ENCODE assay signal across 14 cellular contexts in genomic region chr18:70420151-70420898, GRCh38.
A peak's percentile ranks its signal among the peaks of the same experiment; 100 is the strongest.
DNase-seq lines count a peak whose midpoint lies in the region; ATAC-seq and TF ChIP-seq lines count a peak whose summit lies in the region.
"Had no signal": no experiment of that assay in that cellular context is flagged by ENCODE, and none has a peak within 500 bp of the region (broad histone marks: within the 10 kb centered on the region; RNA-seq: fewer than 3 reads in every experiment).

No MANE protein-coding gene starts in this region.

- no peaks in the 10 kb centered on the region for H3K27me3 Mint-ChIP-seq in WTC11 (ENCODE audit: low read depth)
- peaks cover 17% of the 10 kb centered on the region for H3K27me3 Mint-ChIP-seq in activated naive CD8-positive, alpha-beta T cell treated with anti-CD3 and anti-CD28 coated beads for 36 hours

- H3K4me3 ChIP-seq in AG09309 (ENCODE audit: control insufficient read depth, low read depth, low read length) = no peak overlapping the region
- no peak overlapping the region for H3K4me3 ChIP-seq in foreskin fibroblast (ENCODE audit: low read depth in 1 of 2, low read length in 2 of 2)
- H3K4me3 ChIP-seq in transverse colon = no peak overlapping the region
- H3K4me3 ChIP-seq: BLaER1 had no signal

- DNase-seq in AG09309 (ENCODE audit: low read depth) (peak; percentile 57), LoVo (ENCODE audit: low spot score) (peak; percentile 22), WTC11 (ENCODE audit: low spot score) (no peak), foreskin fibroblast (peak; percentile 91 to 94), transverse colon (no peak), AG08396 (ENCODE audit: low spot score) (no peak)
- DNase-seq in activated naive CD8-positive, alpha-beta T cell treated with anti-CD3 and anti-CD28 coated beads for 36 hours = no peak
- DNase-seq: activated CD8-positive, alpha-beta memory T cell treated with anti-CD3 and anti-CD28 coated beads, Interleukin-2, amount 50 U/mL, for 4 hours; amygdala; NCI-H774; stimulated activated naive B cell treated with anti-CD40 and anti-IgM and Interleukin-4, amounts not matched to agents 10 μg/mL and 1 μg/mL and 100 μg/mL, for 72 hours had no signal

- no peaks in the 10 kb centered on the region for H3K27me3 ChIP-seq in transverse colon
- H3K27me3 ChIP-seq: BLaER1 had no signal

- H3K4me1 ChIP-seq in transverse colon = peaks cover 9 to 36% (median 17%) of the 10 kb centered on the region in 4 donors

- H3K27ac ChIP-seq in transverse colon = no peak overlapping the region
- H3K27ac ChIP-seq: BLaER1 had no signal

- H3K36me3 Mint-ChIP-seq in WTC11 = no peaks in the 10 kb centered on the region
- no peaks in the 10 kb centered on the region for H3K36me3 Mint-ChIP-seq in activated naive CD8-positive, alpha-beta T cell treated with anti-CD3 and anti-CD28 coated beads for 36 hours
- H3K36me3 Mint-ChIP-seq: stimulated activated naive B cell treated with anti-CD40 and anti-IgM and Interleukin-4, amounts not matched to agents 10 μg/mL and 1 μg/mL and 100 μg/mL, for 72 hours had no signal

- TF ChIP-seq CTCF in AG09309 (IDR thresholded peaks at IDR 0.05; ENCODE audit: control insufficient read depth, insufficient read depth, low read depth, low read length, missing control alignments) = no peak
- no peak for TF ChIP-seq CTCF in WTC11 (IDR thresholded peaks at IDR 0.05)
- no peak for TF ChIP-seq CTCF in foreskin fibroblast (IDR thresholded peaks at IDR 0.05; ENCODE audit: low read depth, low read length)
- TF ChIP-seq CTCF in transverse colon (IDR thresholded peaks at IDR 0.05) = no peak

- H3K9me3 Mint-ChIP-seq in WTC11 = no peaks in the 10 kb centered on the region
- H3K9me3 Mint-ChIP-seq in activated naive CD8-positive, alpha-beta T cell treated with anti-CD3 and anti-CD28 coated beads for 36 hours = no peaks in the 10 kb centered on the region
- H3K9me3 Mint-ChIP-seq: stimulated activated naive B cell treated with anti-CD40 and anti-IgM and Interleukin-4, amounts not matched to agents 10 μg/mL and 1 μg/mL and 100 μg/mL, for 72 hours; T-helper 2 cell treated with Interferon-gamma antibody and Interleukin-4, amounts not matched to agents 5 μg/mL and 100 μg/mL, for 36 hours had no signal

- H3K9me3 ChIP-seq in transverse colon = no peaks in the 10 kb centered on the region
- H3K9me3 ChIP-seq: BLaER1 had no signal

- H3K27ac Mint-ChIP-seq in WTC11 = no peak overlapping the region
- no peak overlapping the region for H3K27ac Mint-ChIP-seq in activated naive CD8-positive, alpha-beta T cell treated with anti-CD3 and anti-CD28 coated beads for 36 hours
- H3K27ac Mint-ChIP-seq: stimulated activated naive B cell treated with anti-CD40 and anti-IgM and Interleukin-4, amounts not matched to agents 10 μg/mL and 1 μg/mL and 100 μg/mL, for 72 hours; T-helper 2 cell treated with Interferon-gamma antibody and Interleukin-4, amounts not matched to agents 5 μg/mL and 100 μg/mL, for 36 hours had no signal

- H3K36me3 ChIP-seq in transverse colon = no peaks in the 10 kb centered on the region
- H3K36me3 ChIP-seq: BLaER1 had no signal

- TF ChIP-seq EP300 in transverse colon (IDR thresholded peaks at IDR 0.05; ENCODE audit: low read depth) = no peak

- no peak for ATAC-seq in WTC11
- ATAC-seq in HG02970 (IDR thresholded peaks at IDR 0.05; ENCODE audit: low FRiP score, unreplicated experiment) = no peak
- ATAC-seq: stimulated activated naive B cell treated with anti-CD40 and anti-IgM and Interleukin-4, amounts not matched to agents 10 μg/mL and 1 μg/mL and 100 μg/mL, for 72 hours had no signal

- intact Hi-C loops in transverse colon (cut with DNase I; ENCODE audit: low total_unique reads) = no loop called here

- no peak overlapping the region for H3K4me3 Mint-ChIP-seq in WTC11
- H3K4me3 Mint-ChIP-seq in activated naive CD8-positive, alpha-beta T cell treated with anti-CD3 and anti-CD28 coated beads for 36 hours = no peak overlapping the region
- H3K4me3 Mint-ChIP-seq: stimulated activated naive B cell treated with anti-CD40 and anti-IgM and Interleukin-4, amounts not matched to agents 10 μg/mL and 1 μg/mL and 100 μg/mL, for 72 hours; T-helper 2 cell treated with Interferon-gamma antibody and Interleukin-4, amounts not matched to agents 5 μg/mL and 100 μg/mL, for 36 hours had no signal

- POLR2A ChIA-PET in WTC11 (lab: Charles Lee) = no interaction called here

- no peak for TF ChIP-seq POLR2A in transverse colon (IDR thresholded peaks at IDR 0.05)

- 72 to 75% methylated on average over 4 of the region's 4 CpGs for WGBS in transverse colon (ENCODE audit: low coverage in 1 of 2), 2 donors

- peaks cover 30% of the 10 kb centered on the region for H3K4me1 Mint-ChIP-seq in WTC11
- peaks cover 12% of the 10 kb centered on the region for H3K4me1 Mint-ChIP-seq in activated naive CD8-positive, alpha-beta T cell treated with anti-CD3 and anti-CD28 coated beads for 36 hours

- CTCF ChIA-PET in WTC11 (lab: Charles Lee) = no interaction called here

- in situ Hi-C loops in transverse colon (cut with MboI; ENCODE audit: low pct_ligation_motif_present in 1 of 4, low pct_unique_long_range_greater_than_20kb in 1 of 4, low sequenced_read_pairs in 3 of 4) = no loop called here

TF ChIP-seq in WTC11, 78 proteins besides CTCF, POLR2A, EP300 and RAD21:
- TF ChIP-seq ARID4B (CRISPR knock-in tag; IDR thresholded peaks at IDR 0.05; ENCODE audit: borderline replicate concordance) (no peak), GABPB1 (CRISPR knock-in tag; IDR thresholded peaks at IDR 0.05) (peak; percentile 88), STAT6 (CRISPR knock-in tag; conservative IDR thresholded peaks at IDR 0.05; ENCODE audit: low read depth) (no peak), ATF6 (CRISPR knock-in tag; IDR thresholded peaks at IDR 0.05) (no peak), GTF2I (CRISPR knock-in tag; conservative IDR thresholded peaks at IDR 0.05) (no peak), SP1 (CRISPR knock-in tag; conservative IDR thresholded peaks at IDR 0.05) (no peak)

Comparison
In these comparisons a context has a peak if more than half of its experiments do, and no peak if none do; other contexts are left out.
1. DNase-seq: peak in AG09309 (single experiment), LoVo (single experiment) and foreskin fibroblast (2 of 2); none in WTC11 (single experiment), activated naive CD8-positive, alpha-beta T cell treated with anti-CD3 and anti-CD28 coated beads for 36 hours (single experiment), transverse colon (single experiment) and AG08396 (single experiment).